19 cellular contexts compared by ENCODE assay signal in genomic region chr16:12412890-12413289, GRCh38.
"Had no signal": no experiment of that assay in that cellular context is flagged by ENCODE, and none has a peak within 500 bp of the region (broad histone marks: within the 10 kb centered on the region; RNA-seq: fewer than 3 reads in every experiment).

No MANE protein-coding gene starts in this region.

- H3K27me3 Mint-ChIP-seq: dendritic cell treated with granulocyte-macrophage colony-stimulating factor and Interleukin-4, amounts not matched to agents 40 ng/mL and 50 ng/mL, for 4 days had no signal

- H3K4me3 ChIP-seq: mucosa of descending colon, psoas muscle, sigmoid colon, suprapubic skin, thyroid gland had no signal

- H3K4me1 Mint-ChIP-seq: nephron had no signal

- H3K27ac Mint-ChIP-seq: dendritic cell treated with granulocyte-macrophage colony-stimulating factor and Interleukin-4, amounts not matched to agents 40 ng/mL and 50 ng/mL, for 4 days; endodermal cell; nephron; type B pancreatic cell had no signal

- H3K27ac ChIP-seq: foreskin keratinocyte, neutrophil, psoas muscle, sigmoid colon, suprapubic skin, thyroid gland had no signal

- ATAC-seq: foreskin keratinocyte; left lobe of liver; mucosa of descending colon; psoas muscle; stimulated activated naive CD8-positive, alpha-beta T cell treated with anti-CD3 and anti-CD28 coated beads, Interleukin-15, Interleukin-2, amounts not matched to agents 100 U/mL and 50 U/mL, for 24 hours had no signal

- H3K4me3 Mint-ChIP-seq: dendritic cell treated with granulocyte-macrophage colony-stimulating factor and Interleukin-4, amounts not matched to agents 40 ng/mL and 50 ng/mL, for 4 days; endodermal cell; nephron; type B pancreatic cell had no signal

- H3K4me1 ChIP-seq: foreskin keratinocyte, psoas muscle, sigmoid colon, suprapubic skin, thyroid gland had no signal

- H3K36me3 Mint-ChIP-seq: type B pancreatic cell had no signal

- H3K36me3 ChIP-seq: neutrophil, sigmoid colon, suprapubic skin, thyroid gland had no signal

- H3K27me3 ChIP-seq: foreskin keratinocyte, neutrophil, sigmoid colon, suprapubic skin, thyroid gland had no signal

- H3K9me3 ChIP-seq: mucosa of descending colon, neutrophil, psoas muscle, sigmoid colon, suprapubic skin, thyroid gland had no signal

- FAIRE-seq: endothelial cell of umbilical vein, small intestine, urothelium cell line had no signal

- H3K9me3 Mint-ChIP-seq: dendritic cell treated with granulocyte-macrophage colony-stimulating factor and Interleukin-4, amounts not matched to agents 40 ng/mL and 50 ng/mL, for 4 days; endodermal cell; nephron; type B pancreatic cell had no signal

- DNase-seq: endodermal cell; erythroblast; foreskin keratinocyte; mammary epithelial cell; mucosa of descending colon; psoas muscle; sigmoid colon; small intestine; stimulated activated CD4-positive, alpha-beta T cell treated with anti-CD3 and anti-CD28 coated beads, Interleukin-12 subunit alpha, Interleukin-12 subunit beta, amount 100 ng/mL, for 4 hours; stimulated activated naive CD8-positive, alpha-beta T cell treated with anti-CD3 and anti-CD28 coated beads, Interleukin-15, Interleukin-2, amounts not matched to agents 100 U/mL and 50 U/mL, for 24 hours; thyroid gland had no signal
